Comparison of ENCODE assay signal across 1 cellular context in genomic region chr1:27402349-27402754, GRCh38.
TF ChIP-seq lines count a peak whose summit lies in the region.

No MANE protein-coding gene starts in this region.

TF ChIP-seq in SK-N-SH, 30 proteins besides CTCF, POLR2A, EP300 and RAD21:
- TF ChIP-seq, protein P1, sequence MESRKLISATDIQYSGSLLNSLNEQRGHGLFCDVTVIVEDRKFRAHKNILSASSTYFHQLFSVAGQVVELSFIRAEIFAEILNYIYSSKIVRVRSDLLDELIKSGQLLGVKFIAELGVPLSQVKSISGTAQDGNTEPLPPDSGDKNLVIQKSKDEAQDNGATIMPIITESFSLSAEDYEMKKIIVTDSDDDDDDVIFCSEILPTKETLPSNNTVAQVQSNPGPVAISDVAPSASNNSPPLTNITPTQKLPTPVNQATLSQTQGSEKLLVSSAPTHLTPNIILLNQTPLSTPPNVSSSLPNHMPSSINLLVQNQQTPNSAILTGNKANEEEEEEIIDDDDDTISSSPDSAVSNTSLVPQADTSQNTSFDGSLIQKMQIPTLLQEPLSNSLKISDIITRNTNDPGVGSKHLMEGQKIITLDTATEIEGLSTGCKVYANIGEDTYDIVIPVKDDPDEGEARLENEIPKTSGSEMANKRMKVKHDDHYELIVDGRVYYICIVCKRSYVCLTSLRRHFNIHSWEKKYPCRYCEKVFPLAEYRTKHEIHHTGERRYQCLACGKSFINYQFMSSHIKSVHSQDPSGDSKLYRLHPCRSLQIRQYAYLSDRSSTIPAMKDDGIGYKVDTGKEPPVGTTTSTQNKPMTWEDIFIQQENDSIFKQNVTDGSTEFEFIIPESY (IDR thresholded peaks at IDR 0.05; ENCODE audit: borderline replicate concordance, low read depth): no peak
- TF ChIP-seq SMC3 (IDR thresholded peaks at IDR 0.05; ENCODE audit: low read depth, low read length): peak; percentile 17; the same call in 1 of the 2 replicates
